ENCODE assay signal across 10 cellular contexts in the genomic region with DNA sequence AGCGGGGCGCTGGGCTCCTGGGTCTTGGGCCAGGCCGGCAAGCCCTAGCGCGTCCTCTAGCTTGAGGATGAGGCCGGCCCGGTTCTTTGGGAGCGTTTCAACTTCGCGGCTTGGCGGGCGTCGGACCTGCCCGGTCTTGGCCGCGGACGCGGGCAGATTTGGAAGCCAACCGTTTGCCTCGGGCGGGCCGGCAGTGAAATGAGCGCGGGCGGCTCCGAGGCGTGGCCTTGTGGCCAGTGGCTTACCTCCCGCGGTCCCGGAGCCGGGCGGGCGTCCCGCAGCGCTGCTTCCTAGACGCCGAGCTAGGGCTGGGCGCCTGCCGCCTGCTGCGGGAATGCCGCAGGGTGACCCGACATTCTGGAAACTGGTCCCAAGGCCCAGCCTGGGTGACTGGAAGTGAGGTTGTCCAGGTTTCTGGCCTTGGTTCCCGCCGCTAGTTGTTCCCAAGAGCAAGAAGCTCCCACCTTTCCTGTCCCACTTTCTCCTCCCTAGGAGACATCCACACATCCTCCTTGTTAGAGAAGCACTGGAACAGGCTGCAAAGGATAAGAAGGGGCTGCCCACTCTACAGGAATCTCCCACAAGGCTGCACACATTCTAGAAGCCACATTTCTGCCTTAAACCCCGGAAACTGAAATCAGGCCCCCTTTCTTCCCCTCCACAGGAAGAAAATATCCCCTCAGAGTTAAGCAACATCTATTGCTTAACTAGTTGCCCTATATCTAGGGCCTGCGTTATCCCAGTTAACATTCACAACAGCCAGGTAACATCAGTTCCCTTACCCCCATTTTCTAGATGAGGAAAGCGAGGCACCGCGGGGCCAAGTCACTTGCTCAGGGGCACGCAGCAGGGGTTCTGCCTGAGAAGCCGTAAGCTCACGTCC. TPM values are rescaled to one million over a fixed set of nuclear protein-coding genes. Genes with fewer than 3 reads are reported as not detected.
A peak's percentile ranks its signal among the peaks of the same experiment; 100 is the strongest.
DNase-seq lines count a peak whose midpoint lies in the region; ATAC-seq, FAIRE-seq and TF ChIP-seq lines count a peak whose summit lies in the region.
"Had no signal": no experiment of that assay in that cellular context is flagged by ENCODE, and none has a peak within 500 bp of the region (broad histone marks: within the 10 kb centered on the region; RNA-seq: fewer than 3 reads in every experiment).

No MANE protein-coding gene starts in this region.

- no peak for FAIRE-seq in pancreas (lab: Jason Lieb, UNC)

- TF ChIP-seq CTCF in colonic mucosa (IDR thresholded peaks at IDR 0.05): no peak
- TF ChIP-seq CTCF in pancreas (IDR thresholded peaks at IDR 0.05): no peak

- ATAC-seq in pancreas (peak in 1 of 4 donors; percentile 9), GM19467 (IDR thresholded peaks at IDR 0.05; ENCODE audit: unreplicated experiment) (no peak)
- ATAC-seq: activated T-helper 17 cell treated with anti-CD3 and anti-CD28 coated beads, Interleukin-2, amount 50 U/mL, for 72 hours had no signal

- peak overlapping the region in 1 of 2 donors; percentile 15 for H3K9ac ChIP-seq in colonic mucosa (ENCODE audit: low read depth in 2 of 2, low read length in 2 of 2)

- H3K36me3 ChIP-seq in colonic mucosa (no peaks in the 10 kb centered on the region), pancreas (no peaks in the 10 kb centered on the region)

- no peaks in the 10 kb centered on the region for H3K9me3 ChIP-seq in colonic mucosa
- H3K9me3 ChIP-seq in pancreas: no peaks in the 10 kb centered on the region

- H3K27ac ChIP-seq in colonic mucosa: no peak overlapping the region
- H3K27ac ChIP-seq in pancreas: no peak overlapping the region

- WGBS in pancreas, 2 donors: 13% methylated on average over 52 of the region's 52 CpGs

- H3K4me1 ChIP-seq in colonic mucosa: peaks cover 26% of the 10 kb centered on the region
- H3K4me1 ChIP-seq in pancreas: peaks cover 11 to 25% (median 24%) of the 10 kb centered on the region in 3 donors

- intact Hi-C loops in colonic mucosa (cut with DNase I) (no loop called here), pancreas (cut with DNase I) (loop anchor here in 1 of 3 donors (10.0 kb wide), 1 partner anchor 183 kb away; no protein-coding TSS in a partner anchor)

- H3K27me3 ChIP-seq in colonic mucosa (peaks cover 85% of the 10 kb centered on the region), pancreas (peaks cover 3 to 74% (median 25%) of the 10 kb centered on the region in 4 donors)

- peak; percentile 75 for DNase-seq in DMS 273 (lab: John Stamatoyannopoulos, UW; ENCODE audit: unreplicated experiment)
- DNase-seq in DMS 273 treated with DMSO at 0.1 percent for 48 hours (lab: John Stamatoyannopoulos, UW): no peak
- peak; percentile 54 for DNase-seq in MV-4-11 (lab: John Stamatoyannopoulos, UW)
- DNase-seq in colonic mucosa: no peak
- peak in 4 of 6 donors; percentile 48 to 84 (median 74) for DNase-seq in pancreas
- no peak for DNase-seq in NCI-H2029 (lab: John Stamatoyannopoulos, UW)
- DNase-seq in cerebellum (ENCODE audit: low spot score): no peak
- DNase-seq: 8988T had no signal

- H3K4me3 ChIP-seq in colonic mucosa (peak overlapping the region; percentile 16), pancreas (peak overlapping the region in 2 of 4 donors; percentile 27 to 35)

RNA-seq across cellular contexts. Expression of a gene that starts 4.5 kb away (rescaled TPM):
- total RNA-seq in colonic mucosa (1 to 10 TPM; 5.0 to 8.1 TPM), pancreas (1 to 10 TPM; 1.6 to 5.7 (median 3.6) TPM), cerebellum (7.4 TPM)
- 1 to 10 TPM; 4.5 to 5.2 TPM for polyA plus RNA-seq in pancreas

RNA-seq across cellular contexts. Expression of a gene that starts 23.4 kb away (rescaled TPM):
- 1 to 10 TPM; 2.1 to 4.0 TPM for total RNA-seq in colonic mucosa
- 1 to 10 TPM; 1.1 to 3.1 (median 1.8) TPM for total RNA-seq in pancreas
- polyA plus RNA-seq in pancreas: 1 to 10 TPM; 2.6 to 3.2 TPM
- 19.9 TPM for total RNA-seq in cerebellum

RNA-seq across cellular contexts. Expression of a gene that starts 37.8 kb away (rescaled TPM):
- total RNA-seq in colonic mucosa (10 to 100 TPM; 10.6 to 18.1 TPM), pancreas (10 to 100 TPM; 11.1 to 42.4 (median 18.0) TPM), cerebellum (15.4 TPM)
- polyA plus RNA-seq in pancreas: 10 to 100 TPM; 15.0 to 18.5 TPM

Comparison
In these comparisons a context has a peak if more than half of its experiments do, and no peak if none do; other contexts are left out.
1. DNase-seq: peak in DMS 273 (single experiment), MV-4-11 (single experiment) and pancreas (4 of 6); none in DMS 273 treated with DMSO at 0.1 percent for 48 hours (single experiment), colonic mucosa (single experiment), NCI-H2029 (single experiment) and cerebellum (single experiment).